2 cellular contexts compared by ENCODE assay signal in the genomic region with DNA sequence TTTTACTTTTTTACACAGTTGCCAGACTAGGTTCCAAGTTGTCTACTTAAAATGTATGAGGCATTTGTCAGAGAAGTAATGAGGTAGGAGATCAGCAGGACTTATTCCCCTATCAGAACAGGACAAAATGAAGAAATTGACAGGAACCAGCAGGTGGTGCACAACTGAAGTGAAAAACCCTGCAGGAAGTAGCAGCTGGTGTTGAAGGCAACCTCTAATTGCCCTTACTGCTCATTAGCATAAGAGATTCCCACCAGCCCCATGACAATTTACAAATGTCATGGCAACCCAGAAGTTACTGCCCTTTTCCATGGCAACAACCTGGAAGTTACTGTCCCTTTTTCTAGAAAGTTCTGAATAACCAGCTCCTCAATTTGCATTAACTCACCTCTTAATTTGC.
TF ChIP-seq lines count a peak whose summit lies in the region.

No MANE protein-coding gene starts in this region.

TF ChIP-seq in liver, 16 proteins besides CTCF, POLR2A, EP300 and RAD21 (continued from another document):
- no peak for TF ChIP-seq FOXA1 (IDR thresholded peaks at IDR 0.05)
- TF ChIP-seq, protein P1, sequence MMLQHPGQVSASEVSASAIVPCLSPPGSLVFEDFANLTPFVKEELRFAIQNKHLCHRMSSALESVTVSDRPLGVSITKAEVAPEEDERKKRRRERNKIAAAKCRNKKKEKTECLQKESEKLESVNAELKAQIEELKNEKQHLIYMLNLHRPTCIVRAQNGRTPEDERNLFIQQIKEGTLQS (IDR thresholded peaks at IDR 0.05), result no peak
- TF ChIP-seq HNF4A (conservative IDR thresholded peaks at IDR 0.05), result no peak
- TF ChIP-seq SP1 (IDR thresholded peaks at IDR 0.05), result no peak
- no peak for TF ChIP-seq TAF1 (conservative IDR thresholded peaks at IDR 0.05)
- TF ChIP-seq YY1 (IDR thresholded peaks at IDR 0.05), result no peak
TF ChIP-seq in liver: peak in this region for 0.

TF ChIP-seq in WTC11, 78 proteins besides CTCF, POLR2A, EP300 and RAD21 (continued from another document):
- TF ChIP-seq, protein P2, sequence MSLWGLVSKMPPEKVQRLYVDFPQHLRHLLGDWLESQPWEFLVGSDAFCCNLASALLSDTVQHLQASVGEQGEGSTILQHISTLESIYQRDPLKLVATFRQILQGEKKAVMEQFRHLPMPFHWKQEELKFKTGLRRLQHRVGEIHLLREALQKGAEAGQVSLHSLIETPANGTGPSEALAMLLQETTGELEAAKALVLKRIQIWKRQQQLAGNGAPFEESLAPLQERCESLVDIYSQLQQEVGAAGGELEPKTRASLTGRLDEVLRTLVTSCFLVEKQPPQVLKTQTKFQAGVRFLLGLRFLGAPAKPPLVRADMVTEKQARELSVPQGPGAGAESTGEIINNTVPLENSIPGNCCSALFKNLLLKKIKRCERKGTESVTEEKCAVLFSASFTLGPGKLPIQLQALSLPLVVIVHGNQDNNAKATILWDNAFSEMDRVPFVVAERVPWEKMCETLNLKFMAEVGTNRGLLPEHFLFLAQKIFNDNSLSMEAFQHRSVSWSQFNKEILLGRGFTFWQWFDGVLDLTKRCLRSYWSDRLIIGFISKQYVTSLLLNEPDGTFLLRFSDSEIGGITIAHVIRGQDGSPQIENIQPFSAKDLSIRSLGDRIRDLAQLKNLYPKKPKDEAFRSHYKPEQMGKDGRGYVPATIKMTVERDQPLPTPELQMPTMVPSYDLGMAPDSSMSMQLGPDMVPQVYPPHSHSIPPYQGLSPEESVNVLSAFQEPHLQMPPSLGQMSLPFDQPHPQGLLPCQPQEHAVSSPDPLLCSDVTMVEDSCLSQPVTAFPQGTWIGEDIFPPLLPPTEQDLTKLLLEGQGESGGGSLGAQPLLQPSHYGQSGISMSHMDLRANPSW (CRISPR knock-in tag; conservative IDR thresholded peaks at IDR 0.05; ENCODE audit: low read depth), result no peak
- no peak for TF ChIP-seq IRF2 (CRISPR knock-in tag; IDR thresholded peaks at IDR 0.05; ENCODE audit: borderline replicate concordance, low read depth)
- TF ChIP-seq GTF2I (CRISPR knock-in tag; conservative IDR thresholded peaks at IDR 0.05), result no peak
- no peak for TF ChIP-seq FOXP1 (CRISPR knock-in tag; IDR thresholded peaks at IDR 0.05; ENCODE audit: borderline replicate concordance)
- TF ChIP-seq, protein P3, sequence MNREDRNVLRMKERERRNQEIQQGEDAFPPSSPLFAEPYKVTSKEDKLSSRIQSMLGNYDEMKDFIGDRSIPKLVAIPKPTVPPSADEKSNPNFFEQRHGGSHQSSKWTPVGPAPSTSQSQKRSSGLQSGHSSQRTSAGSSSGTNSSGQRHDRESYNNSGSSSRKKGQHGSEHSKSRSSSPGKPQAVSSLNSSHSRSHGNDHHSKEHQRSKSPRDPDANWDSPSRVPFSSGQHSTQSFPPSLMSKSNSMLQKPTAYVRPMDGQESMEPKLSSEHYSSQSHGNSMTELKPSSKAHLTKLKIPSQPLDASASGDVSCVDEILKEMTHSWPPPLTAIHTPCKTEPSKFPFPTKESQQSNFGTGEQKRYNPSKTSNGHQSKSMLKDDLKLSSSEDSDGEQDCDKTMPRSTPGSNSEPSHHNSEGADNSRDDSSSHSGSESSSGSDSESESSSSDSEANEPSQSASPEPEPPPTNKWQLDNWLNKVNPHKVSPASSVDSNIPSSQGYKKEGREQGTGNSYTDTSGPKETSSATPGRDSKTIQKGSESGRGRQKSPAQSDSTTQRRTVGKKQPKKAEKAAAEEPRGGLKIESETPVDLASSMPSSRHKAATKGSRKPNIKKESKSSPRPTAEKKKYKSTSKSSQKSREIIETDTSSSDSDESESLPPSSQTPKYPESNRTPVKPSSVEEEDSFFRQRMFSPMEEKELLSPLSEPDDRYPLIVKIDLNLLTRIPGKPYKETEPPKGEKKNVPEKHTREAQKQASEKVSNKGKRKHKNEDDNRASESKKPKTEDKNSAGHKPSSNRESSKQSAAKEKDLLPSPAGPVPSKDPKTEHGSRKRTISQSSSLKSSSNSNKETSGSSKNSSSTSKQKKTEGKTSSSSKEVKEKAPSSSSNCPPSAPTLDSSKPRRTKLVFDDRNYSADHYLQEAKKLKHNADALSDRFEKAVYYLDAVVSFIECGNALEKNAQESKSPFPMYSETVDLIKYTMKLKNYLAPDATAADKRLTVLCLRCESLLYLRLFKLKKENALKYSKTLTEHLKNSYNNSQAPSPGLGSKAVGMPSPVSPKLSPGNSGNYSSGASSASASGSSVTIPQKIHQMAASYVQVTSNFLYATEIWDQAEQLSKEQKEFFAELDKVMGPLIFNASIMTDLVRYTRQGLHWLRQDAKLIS (CRISPR knock-in tag; IDR thresholded peaks at IDR 0.05; ENCODE audit: borderline replicate concordance), result no peak
- TF ChIP-seq FOXK1 (CRISPR knock-in tag; IDR thresholded peaks at IDR 0.05), result no peak
- TF ChIP-seq, protein P4, sequence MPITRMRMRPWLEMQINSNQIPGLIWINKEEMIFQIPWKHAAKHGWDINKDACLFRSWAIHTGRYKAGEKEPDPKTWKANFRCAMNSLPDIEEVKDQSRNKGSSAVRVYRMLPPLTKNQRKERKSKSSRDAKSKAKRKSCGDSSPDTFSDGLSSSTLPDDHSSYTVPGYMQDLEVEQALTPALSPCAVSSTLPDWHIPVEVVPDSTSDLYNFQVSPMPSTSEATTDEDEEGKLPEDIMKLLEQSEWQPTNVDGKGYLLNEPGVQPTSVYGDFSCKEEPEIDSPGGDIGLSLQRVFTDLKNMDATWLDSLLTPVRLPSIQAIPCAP (CRISPR knock-in tag; IDR thresholded peaks at IDR 0.05), result no peak
- TF ChIP-seq EMX1 (CRISPR knock-in tag; IDR thresholded peaks at IDR 0.05), result no peak
